ENCODE assay signal across 8 cellular contexts in the genomic region with DNA sequence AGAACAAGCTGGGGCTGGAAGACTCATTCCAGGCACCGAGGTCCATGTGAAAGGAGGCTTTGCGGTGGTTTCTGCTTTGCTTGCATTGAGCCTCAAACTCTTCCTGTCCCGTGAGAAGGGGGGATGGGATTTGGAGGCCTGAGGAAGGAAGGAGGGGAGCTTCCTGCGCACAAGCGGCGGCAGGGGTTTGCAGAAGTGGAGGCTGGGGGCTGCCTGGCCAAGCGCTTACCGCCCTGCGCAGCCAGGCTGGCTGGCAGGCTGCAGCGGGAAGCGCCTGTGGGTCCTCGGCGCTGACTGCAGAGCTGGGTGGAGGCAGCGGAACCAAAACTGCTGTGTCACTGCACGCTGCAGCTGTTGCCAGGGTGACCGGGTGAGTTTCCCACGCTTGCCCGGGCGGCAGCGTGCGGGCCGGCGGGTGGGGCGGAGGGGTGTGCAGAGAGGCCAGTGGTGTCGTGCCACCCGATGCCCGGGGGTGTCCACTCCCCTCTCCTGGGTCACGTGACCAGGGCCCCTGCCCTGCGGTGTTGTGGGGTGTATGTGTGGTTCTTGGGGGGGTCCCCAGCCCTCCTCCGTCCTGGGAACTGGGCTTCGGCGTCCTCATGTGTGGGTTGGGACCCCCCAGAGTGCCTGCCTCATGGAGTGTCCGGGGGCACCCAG.
DNase-seq lines count a peak whose midpoint lies in the region; ATAC-seq and TF ChIP-seq lines count a peak whose summit lies in the region.

No MANE protein-coding gene starts in this region.

- H3K9me2 ChIP-seq in Karpas-422 (replicated peaks; ENCODE audit: insufficient read depth, low read length), result no peaks in the 10 kb centered on the region

- intact Hi-C loops in Right ventricle myocardium inferior (cut with DNase I) (loop anchor here (2.0 to 5.0 kb wide), 3 partner anchors 28 to 80 kb away; a partner anchor contains a TSS), tibial artery (cut with DNase I; ENCODE audit: low total_unique reads) (no loop called here)

- H3K9me3 ChIP-seq in Karpas-422 (ENCODE audit: low read length) (no peaks in the 10 kb centered on the region), tibial artery (no peaks in the 10 kb centered on the region)

- peaks cover 35% of the 10 kb centered on the region for H3K4me1 Mint-ChIP-seq in activated naive CD8-positive, alpha-beta T cell (ENCODE audit: low read depth)

- H3K36me3 ChIP-seq in Karpas-422 (ENCODE audit: insufficient read depth, low read length), result no peaks in the 10 kb centered on the region
- peaks cover 0 to 24% (median 23%) of the 10 kb centered on the region in 3 donors for H3K36me3 ChIP-seq in tibial artery

- peak; percentile 71 for ATAC-seq in GM21529 (IDR thresholded peaks at IDR 0.05; ENCODE audit: unreplicated experiment)
- peak; percentile 88 for ATAC-seq in SK-N-SH treated with all-trans-retinoic acid at 6 μM for 48 hours
- ATAC-seq in Right ventricle myocardium inferior, result peak; percentile 74

- TF ChIP-seq CTCF in tibial artery (IDR thresholded peaks at IDR 0.05), result no peak

- H3K4me3 ChIP-seq in Karpas-422 (ENCODE audit: low read length) (peak overlapping the region; percentile 25; the same call in 1 of the 2 replicates), tibial artery (peak overlapping the region; percentile 38 to 40)

- H3K36me3 Mint-ChIP-seq in activated naive CD8-positive, alpha-beta T cell, result peaks cover 4% of the 10 kb centered on the region

- H3K4me3 Mint-ChIP-seq in activated naive CD8-positive, alpha-beta T cell, result peak overlapping the region; percentile 62

- H3K27me3 Mint-ChIP-seq in activated naive CD8-positive, alpha-beta T cell, result no peaks in the 10 kb centered on the region

- H3K27ac ChIP-seq in Karpas-422 (ENCODE audit: low read length), result no peak overlapping the region
- H3K27ac ChIP-seq in tibial artery, result peak overlapping the region; percentile 79 to 81

- peak overlapping the region; percentile 38 for H3K9ac ChIP-seq in Karpas-422 (ENCODE audit: low read length)

- peak overlapping the region; percentile 41 for H3K27ac Mint-ChIP-seq in activated naive CD8-positive, alpha-beta T cell

- H3K27me3 ChIP-seq in Karpas-422 (ENCODE audit: low read length) (no peaks in the 10 kb centered on the region), tibial artery (no peaks in the 10 kb centered on the region)

- H4K20me1 ChIP-seq in Karpas-422 (ENCODE audit: insufficient read depth, low read depth, low read length), result no peaks in the 10 kb centered on the region

- no peaks in the 10 kb centered on the region for H3K9me3 Mint-ChIP-seq in activated naive CD8-positive, alpha-beta T cell (ENCODE audit: low read depth)

- H2AFZ ChIP-seq in Karpas-422 (ENCODE audit: low read length), result peak overlapping the region; percentile 2; the same call in 1 of the 2 replicates

- H3K4me1 ChIP-seq in Karpas-422 (ENCODE audit: low read length) (peaks cover 27% of the 10 kb centered on the region), tibial artery (peaks cover 37 to 100% (median 93%) of the 10 kb centered on the region in 4 donors)

- no peaks in the 10 kb centered on the region for H3K79me2 ChIP-seq in Karpas-422 (ENCODE audit: low read length)

- H3K4me2 ChIP-seq in Karpas-422 (ENCODE audit: low read depth, low read length, poor library complexity, severe bottlenecking), result peak overlapping the region; percentile 53

- DNase-seq in DMS153 treated with DMSO at 0.1 percent for 48 hours (lab: John Stamatoyannopoulos, UW; ENCODE audit: unreplicated experiment) (peak; percentile 63), Karpas-422 (peak; percentile 93), Right ventricle myocardium inferior (ENCODE audit: missing footprints) (peak; percentile 97), pons (ENCODE audit: low spot score) (peak; percentile 87), tibial artery (peak; percentile 89 to 96)

TF ChIP-seq in SK-N-SH treated with all-trans-retinoic acid at 6 μM for 48 hours, 23 proteins besides CTCF, POLR2A, EP300 and RAD21 (continues in another document):
- TF ChIP-seq PPARA (CRISPR knock-in tag; IDR thresholded peaks at IDR 0.05; ENCODE audit: borderline replicate concordance) (no peak), GLIS3 (CRISPR knock-in tag; IDR thresholded peaks at IDR 0.05) (no peak), ZFP30 (CRISPR knock-in tag; IDR thresholded peaks at IDR 0.05) (no peak), BACH2 (CRISPR knock-in tag; IDR thresholded peaks at IDR 0.05; ENCODE audit: borderline replicate concordance) (peak; percentile 94; the same call in 1 of the 2 replicates), TOX (CRISPR knock-in tag; IDR thresholded peaks at IDR 0.05; ENCODE audit: borderline replicate concordance) (no peak)
- TF ChIP-seq, protein P1, sequence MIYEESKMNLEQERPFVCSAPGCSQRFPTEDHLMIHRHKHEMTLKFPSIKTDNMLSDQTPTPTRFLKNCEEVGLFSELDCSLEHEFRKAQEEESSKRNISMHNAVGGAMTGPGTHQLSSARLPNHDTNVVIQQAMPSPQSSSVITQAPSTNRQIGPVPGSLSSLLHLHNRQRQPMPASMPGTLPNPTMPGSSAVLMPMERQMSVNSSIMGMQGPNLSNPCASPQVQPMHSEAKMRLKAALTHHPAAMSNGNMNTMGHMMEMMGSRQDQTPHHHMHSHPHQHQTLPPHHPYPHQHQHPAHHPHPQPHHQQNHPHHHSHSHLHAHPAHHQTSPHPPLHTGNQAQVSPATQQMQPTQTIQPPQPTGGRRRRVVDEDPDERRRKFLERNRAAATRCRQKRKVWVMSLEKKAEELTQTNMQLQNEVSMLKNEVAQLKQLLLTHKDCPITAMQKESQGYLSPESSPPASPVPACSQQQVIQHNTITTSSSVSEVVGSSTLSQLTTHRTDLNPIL (CRISPR knock-in tag; IDR thresholded peaks at IDR 0.05; ENCODE audit: low read depth), result no peak
- TF ChIP-seq, protein P2, sequence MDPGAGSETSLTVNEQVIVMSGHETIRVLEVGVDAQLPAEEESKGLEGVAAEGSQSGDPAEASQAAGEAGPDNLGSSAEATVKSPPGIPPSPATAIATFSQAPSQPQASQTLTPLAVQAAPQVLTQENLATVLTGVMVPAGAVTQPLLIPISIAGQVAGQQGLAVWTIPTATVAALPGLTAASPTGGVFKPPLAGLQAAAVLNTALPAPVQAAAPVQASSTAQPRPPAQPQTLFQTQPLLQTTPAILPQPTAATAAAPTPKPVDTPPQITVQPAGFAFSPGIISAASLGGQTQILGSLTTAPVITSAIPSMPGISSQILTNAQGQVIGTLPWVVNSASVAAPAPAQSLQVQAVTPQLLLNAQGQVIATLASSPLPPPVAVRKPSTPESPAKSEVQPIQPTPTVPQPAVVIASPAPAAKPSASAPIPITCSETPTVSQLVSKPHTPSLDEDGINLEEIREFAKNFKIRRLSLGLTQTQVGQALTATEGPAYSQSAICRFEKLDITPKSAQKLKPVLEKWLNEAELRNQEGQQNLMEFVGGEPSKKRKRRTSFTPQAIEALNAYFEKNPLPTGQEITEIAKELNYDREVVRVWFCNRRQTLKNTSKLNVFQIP (CRISPR knock-in tag; IDR thresholded peaks at IDR 0.05; ENCODE audit: borderline replicate concordance, low read depth), result no peak
- TF ChIP-seq, protein P3, sequence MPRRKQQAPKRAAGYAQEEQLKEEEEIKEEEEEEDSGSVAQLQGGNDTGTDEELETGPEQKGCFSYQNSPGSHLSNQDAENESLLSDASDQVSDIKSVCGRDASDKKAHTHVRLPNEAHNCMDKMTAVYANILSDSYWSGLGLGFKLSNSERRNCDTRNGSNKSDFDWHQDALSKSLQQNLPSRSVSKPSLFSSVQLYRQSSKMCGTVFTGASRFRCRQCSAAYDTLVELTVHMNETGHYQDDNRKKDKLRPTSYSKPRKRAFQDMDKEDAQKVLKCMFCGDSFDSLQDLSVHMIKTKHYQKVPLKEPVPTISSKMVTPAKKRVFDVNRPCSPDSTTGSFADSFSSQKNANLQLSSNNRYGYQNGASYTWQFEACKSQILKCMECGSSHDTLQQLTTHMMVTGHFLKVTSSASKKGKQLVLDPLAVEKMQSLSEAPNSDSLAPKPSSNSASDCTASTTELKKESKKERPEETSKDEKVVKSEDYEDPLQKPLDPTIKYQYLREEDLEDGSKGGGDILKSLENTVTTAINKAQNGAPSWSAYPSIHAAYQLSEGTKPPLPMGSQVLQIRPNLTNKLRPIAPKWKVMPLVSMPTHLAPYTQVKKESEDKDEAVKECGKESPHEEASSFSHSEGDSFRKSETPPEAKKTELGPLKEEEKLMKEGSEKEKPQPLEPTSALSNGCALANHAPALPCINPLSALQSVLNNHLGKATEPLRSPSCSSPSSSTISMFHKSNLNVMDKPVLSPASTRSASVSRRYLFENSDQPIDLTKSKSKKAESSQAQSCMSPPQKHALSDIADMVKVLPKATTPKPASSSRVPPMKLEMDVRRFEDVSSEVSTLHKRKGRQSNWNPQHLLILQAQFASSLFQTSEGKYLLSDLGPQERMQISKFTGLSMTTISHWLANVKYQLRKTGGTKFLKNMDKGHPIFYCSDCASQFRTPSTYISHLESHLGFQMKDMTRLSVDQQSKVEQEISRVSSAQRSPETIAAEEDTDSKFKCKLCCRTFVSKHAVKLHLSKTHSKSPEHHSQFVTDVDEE (CRISPR knock-in tag; IDR thresholded peaks at IDR 0.05), result no peak; the same call in 1 of the 2 replicates
- TF ChIP-seq, protein P4, sequence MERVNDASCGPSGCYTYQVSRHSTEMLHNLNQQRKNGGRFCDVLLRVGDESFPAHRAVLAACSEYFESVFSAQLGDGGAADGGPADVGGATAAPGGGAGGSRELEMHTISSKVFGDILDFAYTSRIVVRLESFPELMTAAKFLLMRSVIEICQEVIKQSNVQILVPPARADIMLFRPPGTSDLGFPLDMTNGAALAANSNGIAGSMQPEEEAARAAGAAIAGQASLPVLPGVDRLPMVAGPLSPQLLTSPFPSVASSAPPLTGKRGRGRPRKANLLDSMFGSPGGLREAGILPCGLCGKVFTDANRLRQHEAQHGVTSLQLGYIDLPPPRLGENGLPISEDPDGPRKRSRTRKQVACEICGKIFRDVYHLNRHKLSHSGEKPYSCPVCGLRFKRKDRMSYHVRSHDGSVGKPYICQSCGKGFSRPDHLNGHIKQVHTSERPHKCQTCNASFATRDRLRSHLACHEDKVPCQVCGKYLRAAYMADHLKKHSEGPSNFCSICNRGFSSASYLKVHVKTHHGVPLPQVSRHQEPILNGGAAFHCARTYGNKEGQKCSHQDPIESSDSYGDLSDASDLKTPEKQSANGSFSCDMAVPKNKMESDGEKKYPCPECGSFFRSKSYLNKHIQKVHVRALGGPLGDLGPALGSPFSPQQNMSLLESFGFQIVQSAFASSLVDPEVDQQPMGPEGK (CRISPR knock-in tag; IDR thresholded peaks at IDR 0.05; ENCODE audit: borderline replicate concordance), result peak; percentile 46; the same call in 1 of the 2 replicates
